ENCODE assay signal across 22 cellular contexts in genomic region chr6:150029749-150030148, GRCh38.
A peak's percentile ranks its signal among the peaks of the same experiment; 100 is the strongest.
DNase-seq lines count a peak whose midpoint lies in the region; ATAC-seq and TF ChIP-seq lines count a peak whose summit lies in the region.
"Had no signal": no experiment of that assay in that cellular context is flagged by ENCODE, and none has a peak within 500 bp of the region (broad histone marks: within the 10 kb centered on the region; RNA-seq: fewer than 3 reads in every experiment).

No MANE protein-coding gene starts in this region.

- H3K36me3 ChIP-seq in BLaER1 (no peaks in the 10 kb centered on the region), MM.1S (replicated peaks; ENCODE audit: insufficient read depth, low read length) (no peaks in the 10 kb centered on the region)
- H3K36me3 ChIP-seq: right atrium auricular region, upper lobe of left lung had no signal

- H3K79me2 ChIP-seq in MM.1S (ENCODE audit: low read length) = no peaks in the 10 kb centered on the region

- no peaks in the 10 kb centered on the region for H3F3A ChIP-seq in MM.1S (ENCODE audit: insufficient read depth, low read length)

- H3K4me2 ChIP-seq in BLaER1 = peak overlapping the region; percentile 33
- no peak overlapping the region for H3K4me2 ChIP-seq in MM.1S (ENCODE audit: low read depth, low read length)

- H3K27ac ChIP-seq in BLaER1 = no peak overlapping the region
- no peak overlapping the region for H3K27ac ChIP-seq in MM.1S (ENCODE audit: low read length)
- H3K27ac ChIP-seq: right atrium auricular region, upper lobe of left lung had no signal

- H3K9me3 ChIP-seq in BLaER1 (no peaks in the 10 kb centered on the region), MM.1S (replicated peaks; ENCODE audit: insufficient read depth, low read length) (no peaks in the 10 kb centered on the region)
- H3K9me3 ChIP-seq: right atrium auricular region, upper lobe of left lung had no signal

- peak; percentile 62 for ATAC-seq in GM21529 (IDR thresholded peaks at IDR 0.05; ENCODE audit: unreplicated experiment)
- ATAC-seq: left lobe of liver; natural killer cell treated with Interleukin-12 subunit alpha and Interleukin-12 subunit beta and Interleukin-15 and Interleukin-18, amount 100 ng/mL, for 72 hours had no signal

- peaks cover 12% of the 10 kb centered on the region for H3K4me1 ChIP-seq in BLaER1
- no peaks in the 10 kb centered on the region for H3K4me1 ChIP-seq in MM.1S (ENCODE audit: low read length)

- H3K27me3 ChIP-seq in BLaER1 = peaks cover 31% of the 10 kb centered on the region
- H3K27me3 ChIP-seq in MM.1S (replicated peaks; ENCODE audit: insufficient read depth, low read length) = peaks cover 9% of the 10 kb centered on the region

- DNase-seq in MM.1S (peak; percentile 34), iPS-NIHi11 (ENCODE audit: low spot score) (peak; percentile 32), NCI-H1694 treated with DMSO at 0.1 percent for 48 hours (lab: John Stamatoyannopoulos, UW) (no peak), DMS 273 (lab: John Stamatoyannopoulos, UW; ENCODE audit: unreplicated experiment) (no peak), retina (no peak), NCI-H69 (lab: John Stamatoyannopoulos, UW) (no peak)
- DNase-seq: activated naive CD4-positive, alpha-beta T cell treated with Interleukin-2 at 50 U/mL for 16 hours; activated T-cell treated with anti-CD3 and anti-CD28 coated beads, Interleukin-2, amount 50 U/mL, for 48 hours; amygdala; C1 segment of cervical spinal cord; cortex of kidney; glutamatergic neuron; MV-4-11; NCI-H1694; NCI-H526; Right ventricle myocardium superior; upper lobe of left lung had no signal

- H2AFZ ChIP-seq in MM.1S (ENCODE audit: low read length) = no peak overlapping the region

- peaks cover 11% of the 10 kb centered on the region; the same call in 1 of the 2 replicates for H4K20me1 ChIP-seq in BLaER1
- no peaks in the 10 kb centered on the region for H4K20me1 ChIP-seq in MM.1S (ENCODE audit: insufficient read depth, low read length)

- H3K9ac ChIP-seq in BLaER1 = no peak overlapping the region
- no peak overlapping the region for H3K9ac ChIP-seq in MM.1S (ENCODE audit: low read length)

- no peak overlapping the region for H3K4me3 ChIP-seq in BLaER1
- H3K4me3 ChIP-seq in MM.1S (ENCODE audit: low read length) = no peak overlapping the region
- H3K4me3 ChIP-seq: right atrium auricular region, upper lobe of left lung had no signal

- no peak for TF ChIP-seq CTCF in MM.1S (IDR thresholded peaks at IDR 0.05; ENCODE audit: low read length)

- no peaks in the 10 kb centered on the region for H3K9me2 ChIP-seq in MM.1S (replicated peaks; ENCODE audit: insufficient read depth, low read length)

Comparison
In these comparisons a context has a peak if more than half of its experiments do, and no peak if none do; other contexts are left out.
1. DNase-seq: peak in MM.1S (single experiment) and iPS-NIHi11 (single experiment); none in NCI-H1694 treated with DMSO at 0.1 percent for 48 hours (single experiment), DMS 273 (single experiment), retina (single experiment) and NCI-H69 (single experiment).